In genomic region chr1:222168621-222169020, GRCh38 we compare ENCODE assay signal across 1 cellular context.
TF ChIP-seq lines count a peak whose summit lies in the region.

No MANE protein-coding gene starts in this region.

TF ChIP-seq in IMR-90, 13 proteins besides CTCF, POLR2A, EP300 and RAD21 (continued from another document):
- TF ChIP-seq ELK1 (IDR thresholded peaks at IDR 0.05; ENCODE audit: borderline replicate concordance, low read depth, low read length) (no peak), RFX5 (IDR thresholded peaks at IDR 0.05; ENCODE audit: low read depth, low read length) (no peak), MXI1 (IDR thresholded peaks at IDR 0.05; ENCODE audit: borderline replicate concordance, low read depth, low read length) (no peak), MAFK (IDR thresholded peaks at IDR 0.05; ENCODE audit: low read depth, low read length) (no peak)
TF ChIP-seq in IMR-90: peak in this region for 0.
